In genomic region chr17:58991718-58992331, GRCh38 we compare ENCODE assay signal across 9 cellular contexts.
DNase-seq lines count a peak whose midpoint lies in the region; ATAC-seq and TF ChIP-seq lines count a peak whose summit lies in the region.
"Had no signal": no experiment of that assay in that cellular context is flagged by ENCODE, and none has a peak within 500 bp of the region (broad histone marks: within the 10 kb centered on the region; RNA-seq: fewer than 3 reads in every experiment).

No MANE protein-coding gene starts in this region.

- peak overlapping the region; percentile 27; the same call in 1 of the 2 replicates for H2BK20ac ChIP-seq in IMR-90 (ENCODE audit: low read depth, low read length)

- in situ Hi-C loops in IMR-90 (cut with MboI; ENCODE audit: low sequenced_read_pairs) = no loop called here

- peak overlapping the region; percentile 24 for H2BK120ac ChIP-seq in IMR-90 (ENCODE audit: low read depth, low read length)

- DNase-seq in AG20443 (ENCODE audit: low spot score) (peak; percentile 54), IMR-90 (peak; percentile 63), islet precursor cell (peak; percentile 79), NCI-H2196 (lab: John Stamatoyannopoulos, UW; ENCODE audit: unreplicated experiment) (no peak), NCI-H2107 treated with DMSO at 0.1 percent for 48 hours (lab: John Stamatoyannopoulos, UW; ENCODE audit: unreplicated experiment) (no peak)
- no peak for DNase-seq in central memory CD4-positive, alpha-beta T cell
- DNase-seq: DND-41 had no signal

- H3K9me3 ChIP-seq in IMR-90 (ENCODE audit: control insufficient read depth, insufficient read depth, low read length) = no peaks in the 10 kb centered on the region

- H2BK5ac ChIP-seq in IMR-90 (ENCODE audit: low read depth, low read length, poor library complexity, severe bottlenecking) = peak overlapping the region; percentile 63

- no peak overlapping the region for H2AK9ac ChIP-seq in IMR-90 (replicated peaks; ENCODE audit: low read depth, low read length, poor library complexity)

- H2BK15ac ChIP-seq in IMR-90 (ENCODE audit: low read depth, low read length) = peak overlapping the region; percentile 1; the same call in 1 of the 3 replicates

- peak; percentile 80 for ATAC-seq in GM21390 (IDR thresholded peaks at IDR 0.05; ENCODE audit: unreplicated experiment)
- ATAC-seq in IMR-90 (ENCODE audit: low read depth) = peak; percentile 62
- ATAC-seq in HG02852 (IDR thresholded peaks at IDR 0.05; ENCODE audit: unreplicated experiment) = no peak

- no peak overlapping the region for H4K91ac ChIP-seq in IMR-90 (ENCODE audit: insufficient read depth, low read depth, low read length)

- H3K9me1 ChIP-seq in IMR-90 (ENCODE audit: insufficient read depth, low read length) = no peaks in the 10 kb centered on the region; the same call in 1 of the 2 replicates

- H2AFZ ChIP-seq in IMR-90 (replicated peaks; ENCODE audit: low read length, poor library complexity) = no peak overlapping the region

- no peak overlapping the region for H3K56ac ChIP-seq in IMR-90 (ENCODE audit: extremely low read depth, insufficient read depth, low read length)

- H3K79me1 ChIP-seq in IMR-90 (ENCODE audit: low read depth in 1 of 2, low read length in 2 of 2) = peaks cover 0 to 6% of the 10 kb centered on the region in 2 experiments; a peak in 1 of 4 replicates

- H3K14ac ChIP-seq in IMR-90 (replicated peaks; ENCODE audit: low read depth, low read length) = 0 out of 2 replicates have a peak overlapping the region, but pooled peaks have one; percentile 12

- WGBS in IMR-90 (ENCODE audit: extremely low coverage in 2 of 2, insufficient read length in 1 of 2), 2 experiments = 57% methylated on average over 2 of the region's 4 CpGs; no CpG with 5 or more reads in 1 of the 2 experiments

- POLR2A ChIA-PET in IMR-90 (lab: Charles Lee; ENCODE audit: unreplicated experiment) = no interaction called here

- H3K4ac ChIP-seq in IMR-90 (ENCODE audit: low read depth, low read length) = peak overlapping the region; percentile 42

- dilution Hi-C loops in IMR-90 (cut with HindIII; ENCODE audit: low sequenced_read_pairs, unreplicated experiment) = no loop called here

- H3K27ac ChIP-seq in IMR-90 (ENCODE audit: insufficient read depth, low read length) = no peak overlapping the region

- BruUV-seq in IMR-90 (replicated peaks; lab: Mats Ljungman, UMichigan) = no TSS peak

- no peak overlapping the region for H3K23ac ChIP-seq in IMR-90 (ENCODE audit: low read depth, low read length)

- intact Hi-C loops in IMR-90 (cut with micrococcal nuclease) = no loop called here

- CTCF ChIA-PET in IMR-90 (lab: Yijun Ruan, JAX) = interaction anchor here (1.5 kb wide), 1 partner anchor 11 kb away, joined by 4 read pairs; no protein-coding TSS in a partner anchor

- H3K27me3 ChIP-seq in IMR-90 (ENCODE audit: control insufficient read depth, insufficient read depth, low read length) = no peaks in the 10 kb centered on the region

- H4K20me1 ChIP-seq in IMR-90 (ENCODE audit: insufficient read depth, low read length) = no peaks in the 10 kb centered on the region

- H4K8ac ChIP-seq in IMR-90 (ENCODE audit: low read depth in 2 of 2, low read length in 2 of 2) = peak overlapping the region in 1 of 2 experiments; percentile 27; a peak in 1 of 4 replicates

- H3K18ac ChIP-seq in IMR-90 (ENCODE audit: low read depth, low read length) = no peak overlapping the region

- no peak overlapping the region for H3K4me3 ChIP-seq in IMR-90 (ENCODE audit: insufficient read depth, low read depth, low read length)

- no peak for TF ChIP-seq RAD21 in IMR-90 (IDR thresholded peaks at IDR 0.05; ENCODE audit: low read length)

- peaks cover 7% of the 10 kb centered on the region; the same call in 1 of the 2 replicates for H3K4me1 ChIP-seq in IMR-90 (ENCODE audit: control insufficient read depth, insufficient read depth, low read length)

- H3K36me3 ChIP-seq in IMR-90 (ENCODE audit: control insufficient read depth, insufficient read depth, low read length) = no peaks in the 10 kb centered on the region; the same call in 1 of the 2 replicates

- peak overlapping the region; percentile 27; the same call in 1 of the 2 replicates for H2AK5ac ChIP-seq in IMR-90 (ENCODE audit: low read depth, low read length)

- no peak overlapping the region for H3K9ac ChIP-seq in IMR-90 (ENCODE audit: low read depth, low read length)

- no peak overlapping the region for H4K5ac ChIP-seq in IMR-90 (ENCODE audit: low read depth, low read length)

- H3K4me2 ChIP-seq in IMR-90 (ENCODE audit: low read depth, low read length) = no peak overlapping the region; the same call in 1 of the 2 replicates

- no peak for TF ChIP-seq POLR2A in IMR-90 (IDR thresholded peaks at IDR 0.05; ENCODE audit: low read depth, low read length)

- TF ChIP-seq CTCF in IMR-90 (conservative IDR thresholded peaks at IDR 0.05; ENCODE audit: low read depth, low read length) = no peak

TF ChIP-seq in IMR-90, 13 proteins besides CTCF, POLR2A, EP300 and RAD21:
- no peak for TF ChIP-seq RCOR1 (IDR thresholded peaks at IDR 0.05; ENCODE audit: insufficient replicate concordance, low read length)
- no peak for TF ChIP-seq CEBPB (IDR thresholded peaks at IDR 0.05; ENCODE audit: low read depth, low read length)
- no peak for TF ChIP-seq USF2 (IDR thresholded peaks at IDR 0.05; ENCODE audit: low read depth, low read length)
- no peak for TF ChIP-seq NFE2L2 (IDR thresholded peaks at IDR 0.05; ENCODE audit: low read depth, low read length)
- no peak for TF ChIP-seq RFX5 (IDR thresholded peaks at IDR 0.05; ENCODE audit: low read depth, low read length)
- TF ChIP-seq MXI1 (IDR thresholded peaks at IDR 0.05; ENCODE audit: borderline replicate concordance, low read depth, low read length) = no peak
- no peak for TF ChIP-seq BHLHE40 (IDR thresholded peaks at IDR 0.05; ENCODE audit: low read depth, low read length)
- TF ChIP-seq CHD1 (IDR thresholded peaks at IDR 0.05; ENCODE audit: low read depth, low read length) = no peak
- no peak for TF ChIP-seq MAFK (IDR thresholded peaks at IDR 0.05; ENCODE audit: low read depth, low read length)
- no peak for TF ChIP-seq SMC3 (IDR thresholded peaks at IDR 0.05; ENCODE audit: low read depth, low read length)
- TF ChIP-seq MAZ (IDR thresholded peaks at IDR 0.05; ENCODE audit: borderline replicate concordance, low read depth, low read length) = no peak

Comparison
In these comparisons a context has a peak if more than half of its experiments do, and no peak if none do; other contexts are left out.
1. DNase-seq: peak in AG20443 (single experiment), IMR-90 (single experiment) and islet precursor cell (single experiment); none in central memory CD4-positive, alpha-beta T cell (single experiment), NCI-H2196 (single experiment) and NCI-H2107 treated with DMSO at 0.1 percent for 48 hours (single experiment).